ENCODE assay signal across 9 cellular contexts in genomic region chr5:133977161-133977787, GRCh38. TPM values are rescaled to one million over a fixed set of nuclear protein-coding genes. Genes with fewer than 3 reads are reported as not detected.
DNase-seq lines count a peak whose midpoint lies in the region; ATAC-seq and TF ChIP-seq lines count a peak whose summit lies in the region.
"Had no signal": no experiment of that assay in that cellular context is flagged by ENCODE, and none has a peak within 500 bp of the region (broad histone marks: within the 10 kb centered on the region; RNA-seq: fewer than 3 reads in every experiment).

No MANE protein-coding gene starts in this region.

- peaks cover 50% of the 10 kb centered on the region for H3K36me3 Mint-ChIP-seq in activated T-helper 1 cell treated with anti-CD3 and anti-CD28 coated beads, Interleukin-12 subunit alpha, Interleukin-12 subunit beta, Interleukin-2, Interleukin-4 antibody, amounts not matched to agents 30 ng/mL and 10 ng/mL and 1 ng/mL, durations not matched to agents 14 hours and 24 hours and 36 hours (ENCODE audit: low read depth)
- peaks cover 41% of the 10 kb centered on the region for H3K36me3 Mint-ChIP-seq in nephron progenitor cell (ENCODE audit: low read depth)

- H3K4me1 Mint-ChIP-seq in activated T-helper 1 cell treated with anti-CD3 and anti-CD28 coated beads, Interleukin-12 subunit alpha, Interleukin-12 subunit beta, Interleukin-2, Interleukin-4 antibody, amounts not matched to agents 30 ng/mL and 10 ng/mL and 1 ng/mL, durations not matched to agents 14 hours and 24 hours and 36 hours (ENCODE audit: low read depth) = peaks cover 34% of the 10 kb centered on the region
- no peaks in the 10 kb centered on the region for H3K4me1 Mint-ChIP-seq in nephron progenitor cell

- H3K4me3 Mint-ChIP-seq in activated T-helper 1 cell treated with anti-CD3 and anti-CD28 coated beads, Interleukin-12 subunit alpha, Interleukin-12 subunit beta, Interleukin-2, Interleukin-4 antibody, amounts not matched to agents 30 ng/mL and 10 ng/mL and 1 ng/mL, durations not matched to agents 14 hours and 24 hours and 36 hours = no peak overlapping the region
- no peak overlapping the region for H3K4me3 Mint-ChIP-seq in nephron progenitor cell

- H3K4me3 ChIP-seq in mucosa of descending colon = no peak overlapping the region

- H3K4me1 ChIP-seq in mucosa of descending colon (ENCODE audit: low read depth) = no peaks in the 10 kb centered on the region

- H3K36me3 ChIP-seq in mucosa of descending colon (ENCODE audit: low read depth) = peaks cover 7% of the 10 kb centered on the region

- H3K9me3 Mint-ChIP-seq in activated T-helper 1 cell treated with anti-CD3 and anti-CD28 coated beads, Interleukin-12 subunit alpha, Interleukin-12 subunit beta, Interleukin-2, Interleukin-4 antibody, amounts not matched to agents 30 ng/mL and 10 ng/mL and 1 ng/mL, durations not matched to agents 14 hours and 24 hours and 36 hours = no peaks in the 10 kb centered on the region
- H3K9me3 Mint-ChIP-seq in nephron progenitor cell = no peaks in the 10 kb centered on the region

- DNase-seq in NCI-H510A treated with DMSO at 0.1 percent for 48 hours (lab: John Stamatoyannopoulos, UW) = peak; percentile 25
- no peak for DNase-seq in NCI-H510A (lab: John Stamatoyannopoulos, UW)
- DNase-seq in activated T-helper 1 cell treated with anti-CD3 and anti-CD28 coated beads, Interleukin-12 subunit alpha, Interleukin-12 subunit beta, Interleukin-2, Interleukin-4 antibody, amounts not matched to agents 30 ng/mL and 10 ng/mL and 1 ng/mL, durations not matched to agents 14 hours and 24 hours and 36 hours (ENCODE audit: low spot score) = no peak
- no peak for DNase-seq in nephron progenitor cell
- DNase-seq in SW480 (ENCODE audit: low spot score) = no peak
- DNase-seq in mucosa of descending colon = no peak
- no peak for DNase-seq in kidney glomerular epithelial cell (lab: John Stamatoyannopoulos, UW)
- DNase-seq: stimulated activated CD8-positive, alpha-beta memory T cell treated with anti-CD3 and anti-CD28 coated beads, Interleukin-4, amount 100 ng/mL, for 48 hours had no signal

- ATAC-seq in HG02852 (IDR thresholded peaks at IDR 0.05; ENCODE audit: unreplicated experiment) (peak; percentile 67), mucosa of descending colon (no peak)

- H3K27me3 Mint-ChIP-seq in activated T-helper 1 cell treated with anti-CD3 and anti-CD28 coated beads, Interleukin-12 subunit alpha, Interleukin-12 subunit beta, Interleukin-2, Interleukin-4 antibody, amounts not matched to agents 30 ng/mL and 10 ng/mL and 1 ng/mL, durations not matched to agents 14 hours and 24 hours and 36 hours (ENCODE audit: insufficient read depth) = no peaks in the 10 kb centered on the region
- H3K27me3 Mint-ChIP-seq in nephron progenitor cell (ENCODE audit: low read depth, poor library complexity) = no peaks in the 10 kb centered on the region

- no peaks in the 10 kb centered on the region for H3K9me3 ChIP-seq in mucosa of descending colon

- intact Hi-C loops in activated T-helper 1 cell treated with anti-CD3 and anti-CD28 coated beads, Interleukin-12 subunit alpha, Interleukin-12 subunit beta, Interleukin-2, Interleukin-4 antibody, amounts not matched to agents 30 ng/mL and 10 ng/mL and 1 ng/mL, durations not matched to agents 14 hours and 24 hours and 36 hours (cut with micrococcal nuclease) = loop anchor here (1.0 kb wide), 1 partner anchor 9 kb away; the partner anchor contains the start of gene C5orf15
- intact Hi-C loops in mucosa of descending colon (cut with DNase I, micrococcal nuclease) = no loop called here

- no peak for TF ChIP-seq CTCF in nephron progenitor cell (IDR thresholded peaks at IDR 0.05)
- TF ChIP-seq CTCF in mucosa of descending colon (IDR thresholded peaks at IDR 0.05) = no peak

- H3K27ac Mint-ChIP-seq in activated T-helper 1 cell treated with anti-CD3 and anti-CD28 coated beads, Interleukin-12 subunit alpha, Interleukin-12 subunit beta, Interleukin-2, Interleukin-4 antibody, amounts not matched to agents 30 ng/mL and 10 ng/mL and 1 ng/mL, durations not matched to agents 14 hours and 24 hours and 36 hours = peak overlapping the region; percentile 73
- H3K27ac Mint-ChIP-seq in nephron progenitor cell = peak overlapping the region; percentile 29

RNA-seq across cellular contexts. Expression of gene C5orf15, which starts 8.8 kb away (rescaled TPM):
- 50.0 and 50.8 TPM in 2 replicates for total RNA-seq in activated T-helper 1 cell treated with anti-CD3 and anti-CD28 coated beads, Interleukin-12 subunit alpha, Interleukin-12 subunit beta, Interleukin-2, Interleukin-4 antibody, amounts not matched to agents 30 ng/mL and 10 ng/mL and 1 ng/mL, durations not matched to agents 14 hours and 24 hours and 36 hours
- total RNA-seq in mucosa of descending colon = 10 to 100 TPM; 24.5 to 38.3 (median 26.8) TPM

RNA-seq across cellular contexts. Expression of gene VDAC1, which starts 27.5 kb away (rescaled TPM):
- total RNA-seq in activated T-helper 1 cell treated with anti-CD3 and anti-CD28 coated beads, Interleukin-12 subunit alpha, Interleukin-12 subunit beta, Interleukin-2, Interleukin-4 antibody, amounts not matched to agents 30 ng/mL and 10 ng/mL and 1 ng/mL, durations not matched to agents 14 hours and 24 hours and 36 hours = 440 and 442 TPM in 2 replicates
- total RNA-seq in mucosa of descending colon = 100 to 1,000 TPM; 153 to 283 (median 246) TPM
